1 cellular context compared by ENCODE assay signal in the genomic region with DNA sequence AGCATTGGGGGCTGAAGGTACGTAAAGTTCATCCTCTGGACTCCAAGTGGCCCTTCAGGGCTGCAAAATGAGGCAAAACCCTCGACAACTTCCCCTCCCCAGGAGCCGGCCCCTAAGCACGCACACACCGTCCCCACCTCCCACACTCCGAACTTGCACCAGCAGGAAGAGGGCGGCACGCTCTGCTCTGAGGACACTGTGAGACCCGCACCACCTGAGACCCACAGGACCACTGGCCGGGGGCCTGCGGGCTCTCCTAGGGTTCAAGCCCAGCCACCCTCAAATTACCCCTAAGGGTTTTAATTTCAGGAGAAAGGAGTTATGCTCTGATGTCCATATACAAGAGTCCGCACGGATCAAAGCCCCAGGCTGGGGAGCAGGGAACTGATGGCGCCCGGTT.
TF ChIP-seq lines count a peak whose summit lies in the region.

No MANE protein-coding gene starts in this region.

TF ChIP-seq in GM12878, 131 proteins besides CTCF, POLR2A, EP300 and RAD21:
- TF ChIP-seq, protein P1, sequence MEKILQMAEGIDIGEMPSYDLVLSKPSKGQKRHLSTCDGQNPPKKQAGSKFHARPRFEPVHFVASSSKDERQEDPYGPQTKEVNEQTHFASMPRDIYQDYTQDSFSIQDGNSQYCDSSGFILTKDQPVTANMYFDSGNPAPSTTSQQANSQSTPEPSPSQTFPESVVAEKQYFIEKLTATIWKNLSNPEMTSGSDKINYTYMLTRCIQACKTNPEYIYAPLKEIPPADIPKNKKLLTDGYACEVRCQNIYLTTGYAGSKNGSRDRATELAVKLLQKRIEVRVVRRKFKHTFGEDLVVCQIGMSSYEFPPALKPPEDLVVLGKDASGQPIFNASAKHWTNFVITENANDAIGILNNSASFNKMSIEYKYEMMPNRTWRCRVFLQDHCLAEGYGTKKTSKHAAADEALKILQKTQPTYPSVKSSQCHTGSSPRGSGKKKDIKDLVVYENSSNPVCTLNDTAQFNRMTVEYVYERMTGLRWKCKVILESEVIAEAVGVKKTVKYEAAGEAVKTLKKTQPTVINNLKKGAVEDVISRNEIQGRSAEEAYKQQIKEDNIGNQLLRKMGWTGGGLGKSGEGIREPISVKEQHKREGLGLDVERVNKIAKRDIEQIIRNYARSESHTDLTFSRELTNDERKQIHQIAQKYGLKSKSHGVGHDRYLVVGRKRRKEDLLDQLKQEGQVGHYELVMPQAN (conservative IDR thresholded peaks at IDR 0.05): no peak
- no peak for TF ChIP-seq SMAD5 (IDR thresholded peaks at IDR 0.05; ENCODE audit: low read depth)
- TF ChIP-seq, protein P2, sequence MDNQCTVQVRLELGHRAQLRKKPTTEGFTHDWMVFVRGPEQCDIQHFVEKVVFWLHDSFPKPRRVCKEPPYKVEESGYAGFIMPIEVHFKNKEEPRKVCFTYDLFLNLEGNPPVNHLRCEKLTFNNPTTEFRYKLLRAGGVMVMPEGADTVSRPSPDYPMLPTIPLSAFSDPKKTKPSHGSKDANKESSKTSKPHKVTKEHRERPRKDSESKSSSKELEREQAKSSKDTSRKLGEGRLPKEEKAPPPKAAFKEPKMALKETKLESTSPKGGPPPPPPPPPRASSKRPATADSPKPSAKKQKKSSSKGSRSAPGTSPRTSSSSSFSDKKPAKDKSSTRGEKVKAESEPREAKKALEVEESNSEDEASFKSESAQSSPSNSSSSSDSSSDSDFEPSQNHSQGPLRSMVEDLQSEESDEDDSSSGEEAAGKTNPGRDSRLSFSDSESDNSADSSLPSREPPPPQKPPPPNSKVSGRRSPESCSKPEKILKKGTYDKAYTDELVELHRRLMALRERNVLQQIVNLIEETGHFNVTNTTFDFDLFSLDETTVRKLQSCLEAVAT (IDR thresholded peaks at IDR 0.05): no peak
- TF ChIP-seq, protein P3, sequence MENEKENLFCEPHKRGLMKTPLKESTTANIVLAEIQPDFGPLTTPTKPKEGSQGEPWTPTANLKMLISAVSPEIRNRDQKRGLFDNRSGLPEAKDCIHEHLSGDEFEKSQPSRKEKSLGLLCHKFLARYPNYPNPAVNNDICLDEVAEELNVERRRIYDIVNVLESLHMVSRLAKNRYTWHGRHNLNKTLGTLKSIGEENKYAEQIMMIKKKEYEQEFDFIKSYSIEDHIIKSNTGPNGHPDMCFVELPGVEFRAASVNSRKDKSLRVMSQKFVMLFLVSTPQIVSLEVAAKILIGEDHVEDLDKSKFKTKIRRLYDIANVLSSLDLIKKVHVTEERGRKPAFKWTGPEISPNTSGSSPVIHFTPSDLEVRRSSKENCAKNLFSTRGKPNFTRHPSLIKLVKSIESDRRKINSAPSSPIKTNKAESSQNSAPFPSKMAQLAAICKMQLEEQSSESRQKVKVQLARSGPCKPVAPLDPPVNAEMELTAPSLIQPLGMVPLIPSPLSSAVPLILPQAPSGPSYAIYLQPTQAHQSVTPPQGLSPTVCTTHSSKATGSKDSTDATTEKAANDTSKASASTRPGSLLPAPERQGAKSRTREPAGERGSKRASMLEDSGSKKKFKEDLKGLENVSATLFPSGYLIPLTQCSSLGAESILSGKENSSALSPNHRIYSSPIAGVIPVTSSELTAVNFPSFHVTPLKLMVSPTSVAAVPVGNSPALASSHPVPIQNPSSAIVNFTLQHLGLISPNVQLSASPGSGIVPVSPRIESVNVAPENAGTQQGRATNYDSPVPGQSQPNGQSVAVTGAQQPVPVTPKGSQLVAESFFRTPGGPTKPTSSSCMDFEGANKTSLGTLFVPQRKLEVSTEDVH (IDR thresholded peaks at IDR 0.05; ENCODE audit: low read depth, partially characterized antibody): no peak
- TF ChIP-seq, protein P4, sequence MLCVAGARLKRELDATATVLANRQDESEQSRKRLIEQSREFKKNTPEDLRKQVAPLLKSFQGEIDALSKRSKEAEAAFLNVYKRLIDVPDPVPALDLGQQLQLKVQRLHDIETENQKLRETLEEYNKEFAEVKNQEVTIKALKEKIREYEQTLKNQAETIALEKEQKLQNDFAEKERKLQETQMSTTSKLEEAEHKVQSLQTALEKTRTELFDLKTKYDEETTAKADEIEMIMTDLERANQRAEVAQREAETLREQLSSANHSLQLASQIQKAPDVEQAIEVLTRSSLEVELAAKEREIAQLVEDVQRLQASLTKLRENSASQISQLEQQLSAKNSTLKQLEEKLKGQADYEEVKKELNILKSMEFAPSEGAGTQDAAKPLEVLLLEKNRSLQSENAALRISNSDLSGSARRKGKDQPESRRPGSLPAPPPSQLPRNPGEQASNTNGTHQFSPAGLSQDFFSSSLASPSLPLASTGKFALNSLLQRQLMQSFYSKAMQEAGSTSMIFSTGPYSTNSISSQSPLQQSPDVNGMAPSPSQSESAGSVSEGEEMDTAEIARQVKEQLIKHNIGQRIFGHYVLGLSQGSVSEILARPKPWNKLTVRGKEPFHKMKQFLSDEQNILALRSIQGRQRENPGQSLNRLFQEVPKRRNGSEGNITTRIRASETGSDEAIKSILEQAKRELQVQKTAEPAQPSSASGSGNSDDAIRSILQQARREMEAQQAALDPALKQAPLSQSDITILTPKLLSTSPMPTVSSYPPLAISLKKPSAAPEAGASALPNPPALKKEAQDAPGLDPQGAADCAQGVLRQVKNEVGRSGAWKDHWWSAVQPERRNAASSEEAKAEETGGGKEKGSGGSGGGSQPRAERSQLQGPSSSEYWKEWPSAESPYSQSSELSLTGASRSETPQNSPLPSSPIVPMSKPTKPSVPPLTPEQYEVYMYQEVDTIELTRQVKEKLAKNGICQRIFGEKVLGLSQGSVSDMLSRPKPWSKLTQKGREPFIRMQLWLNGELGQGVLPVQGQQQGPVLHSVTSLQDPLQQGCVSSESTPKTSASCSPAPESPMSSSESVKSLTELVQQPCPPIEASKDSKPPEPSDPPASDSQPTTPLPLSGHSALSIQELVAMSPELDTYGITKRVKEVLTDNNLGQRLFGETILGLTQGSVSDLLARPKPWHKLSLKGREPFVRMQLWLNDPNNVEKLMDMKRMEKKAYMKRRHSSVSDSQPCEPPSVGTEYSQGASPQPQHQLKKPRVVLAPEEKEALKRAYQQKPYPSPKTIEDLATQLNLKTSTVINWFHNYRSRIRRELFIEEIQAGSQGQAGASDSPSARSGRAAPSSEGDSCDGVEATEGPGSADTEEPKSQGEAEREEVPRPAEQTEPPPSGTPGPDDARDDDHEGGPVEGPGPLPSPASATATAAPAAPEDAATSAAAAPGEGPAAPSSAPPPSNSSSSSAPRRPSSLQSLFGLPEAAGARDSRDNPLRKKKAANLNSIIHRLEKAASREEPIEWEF (IDR thresholded peaks at IDR 0.05; ENCODE audit: insufficient replicate concordance, low read depth, low read length): no peak
